17 cellular contexts compared by ENCODE assay signal in genomic region chr4:124958812-124959211, GRCh38.
DNase-seq lines count a peak whose midpoint lies in the region; ATAC-seq, FAIRE-seq and TF ChIP-seq lines count a peak whose summit lies in the region.
"Had no signal": no experiment of that assay in that cellular context is flagged by ENCODE, and none has a peak within 500 bp of the region (broad histone marks: within the 10 kb centered on the region; RNA-seq: fewer than 3 reads in every experiment).

No MANE protein-coding gene starts in this region.

- no peak for FAIRE-seq in GM12878 (lab: Jason Lieb, UNC)
- FAIRE-seq: GM12891, HepG2, HTR-8/SVneo had no signal

- no peak for TF ChIP-seq RAD21 in GM12878 (IDR thresholded peaks at IDR 0.05; ENCODE audit: insufficient read depth, low read depth, low read length)

- H3K4me3 ChIP-seq in mammary epithelial cell (replicated peaks in 1 of 3; ENCODE audit: insufficient read depth in 1 of 3, low read depth in 2 of 3, low read length in 3 of 3) (no peak overlapping the region), breast epithelium (no peak overlapping the region), GM12878 (no peak overlapping the region), fibroblast of pulmonary artery (replicated peaks; ENCODE audit: low read depth, low read length) (no peak overlapping the region)
- H3K4me3 ChIP-seq: BLaER1 treated with 17β-estradiol and CSF1 and Interleukin-3, amounts not matched to agents 10 nM and 100 nM had no signal

- no peaks in the 10 kb centered on the region for H3K36me3 ChIP-seq in mammary epithelial cell (ENCODE audit: insufficient read depth, low read length)
- no peaks in the 10 kb centered on the region for H3K36me3 ChIP-seq in breast epithelium
- H3K36me3 ChIP-seq in GM12878 (ENCODE audit: control insufficient read depth in 2 of 2, insufficient read depth in 2 of 2, low read length in 1 of 2): no peaks in the 10 kb centered on the region

- H3K4me1 Mint-ChIP-seq in CD4-positive, alpha-beta T cell (ENCODE audit: low read depth): no peaks in the 10 kb centered on the region
- H3K4me1 Mint-ChIP-seq: CD4-positive, CD25-positive, alpha-beta regulatory T cell had no signal

- no peak for TF ChIP-seq POLR2A in breast epithelium (IDR thresholded peaks at IDR 0.05)
- no peak for TF ChIP-seq POLR2A in GM12878 (IDR thresholded peaks at IDR 0.05; ENCODE audit: low read depth, low read length)

- in situ Hi-C loops in mammary epithelial cell (cut with MboI; ENCODE audit: low sequenced_read_pairs in 2 of 2): no loop called here
- in situ Hi-C loops in GM12878 (cut with MboI): no loop called here

- DNase-seq in mammary epithelial cell: peak; percentile 20
- no peak for DNase-seq in breast epithelium (ENCODE audit: low spot score in 2 of 2)
- no peak for DNase-seq in GM12878 (ENCODE audit: low read depth, low spot score)
- peak; percentile 69 for DNase-seq in fibroblast of pulmonary artery (ENCODE audit: low read depth)
- DNase-seq in posterior cingulate gyrus: no peak
- DNase-seq in CD4-positive, alpha-beta T cell: no peak
- DNase-seq: ACHN; CD4-positive, CD25-positive, alpha-beta regulatory T cell; DMS79; GOT3; H9 had no signal

- H3K27ac Mint-ChIP-seq in CD4-positive, alpha-beta T cell: no peak overlapping the region
- H3K27ac Mint-ChIP-seq: CD4-positive, CD25-positive, alpha-beta regulatory T cell; H9 had no signal

- RAD21 ChIA-PET in GM12878 (lab: Charles Lee; ENCODE audit: unreplicated experiment): no interaction called here

- intact Hi-C loops in mammary epithelial cell (cut with micrococcal nuclease) (no loop called here), breast epithelium (cut with DNase I; ENCODE audit: low total_unique reads) (no loop called here), GM12878 (cut with micrococcal nuclease; ENCODE audit: unreplicated experiment) (no loop called here), posterior cingulate gyrus (cut with DNase I) (no loop called here)
- intact Hi-C loops in CD4-positive, alpha-beta T cell (cut with DNase I, micrococcal nuclease): no loop called here

- no peaks in the 10 kb centered on the region for H3K27me3 Mint-ChIP-seq in CD4-positive, alpha-beta T cell
- H3K27me3 Mint-ChIP-seq: CD4-positive, CD25-positive, alpha-beta regulatory T cell had no signal

- H3K27me3 ChIP-seq in mammary epithelial cell (ENCODE audit: insufficient read depth, low read length) (no peaks in the 10 kb centered on the region), breast epithelium (no peaks in the 10 kb centered on the region), GM12878 (replicated peaks in 1 of 2; ENCODE audit: control insufficient read depth in 2 of 2, insufficient read depth in 2 of 2, low read length in 1 of 2) (no peaks in the 10 kb centered on the region)
- H3K27me3 ChIP-seq in CD4-positive, alpha-beta T cell (ENCODE audit: control insufficient read depth, insufficient read depth, low read length): no peaks in the 10 kb centered on the region
- H3K27me3 ChIP-seq: BLaER1 treated with 17β-estradiol and CSF1 and Interleukin-3, amounts not matched to agents 10 nM and 100 nM had no signal

- no peak overlapping the region for H2AFZ ChIP-seq in mammary epithelial cell (ENCODE audit: low read depth, low read length)
- H2AFZ ChIP-seq in GM12878 (ENCODE audit: control insufficient read depth, low read depth, low read length): no peak overlapping the region

- no peak overlapping the region for H3K9ac ChIP-seq in mammary epithelial cell (ENCODE audit: insufficient read depth, low read length)
- no peak overlapping the region for H3K9ac ChIP-seq in GM12878 (ENCODE audit: control insufficient read depth, insufficient read depth, low read length)
- H3K9ac ChIP-seq: BLaER1 treated with 17β-estradiol and CSF1 and Interleukin-3, amounts not matched to agents 10 nM and 100 nM had no signal

- SMC1A ChIA-PET in GM12878 (lab: Charles Lee; ENCODE audit: uncharacterized antibody, unreplicated experiment): interaction anchor here (0.7 to 0.9 kb wide), 2 partner anchors 9 to 72 kb away, joined by 3 read pairs; no protein-coding TSS in a partner anchor

- dilution Hi-C loops in mammary epithelial cell (cut with HindIII; ENCODE audit: low sequenced_read_pairs): no loop called here

- peaks cover 9% of the 10 kb centered on the region for H3K9me3 Mint-ChIP-seq in CD4-positive, alpha-beta T cell

- TF ChIP-seq CTCF in mammary epithelial cell (conservative IDR thresholded peaks at IDR 0.05 in 1 of 2, IDR thresholded peaks at IDR 0.05 in 1 of 2; ENCODE audit: extremely low read depth in 1 of 2, insufficient read depth in 1 of 2, low read depth in 1 of 2, low read length in 2 of 2) (no peak), breast epithelium (IDR thresholded peaks at IDR 0.05) (no peak), GM12878 (IDR thresholded peaks at IDR 0.05 in 2 of 3, conservative IDR thresholded peaks at IDR 0.05 in 1 of 3; ENCODE audit: control insufficient read depth in 2 of 3, extremely low read depth in 1 of 3, insufficient read depth in 1 of 3, low read depth in 3 of 3, low read length in 3 of 3) (no peak), fibroblast of pulmonary artery (IDR thresholded peaks at IDR 0.05; ENCODE audit: low read length, missing control alignments) (no peak)
- TF ChIP-seq CTCF in CD4-positive, alpha-beta T cell (IDR thresholded peaks at IDR 0.05): no peak

- H3K9me3 ChIP-seq in mammary epithelial cell (replicated peaks; ENCODE audit: insufficient read depth, low read length) (peaks cover 12% of the 10 kb centered on the region), breast epithelium (peaks cover 10 to 11% of the 10 kb centered on the region in 2 donors), GM12878 (replicated peaks; ENCODE audit: control insufficient read depth, insufficient read depth, low read length) (no peaks in the 10 kb centered on the region; the same call in 2 of the 3 replicates)
- H3K9me3 ChIP-seq in CD4-positive, alpha-beta T cell (ENCODE audit: control insufficient read depth, low read length): peaks cover 11% of the 10 kb centered on the region

- no peaks in the 10 kb centered on the region for H3K36me3 Mint-ChIP-seq in CD4-positive, alpha-beta T cell (ENCODE audit: low read depth)
- H3K36me3 Mint-ChIP-seq: CD4-positive, CD25-positive, alpha-beta regulatory T cell had no signal

- H4K20me1 ChIP-seq in mammary epithelial cell (ENCODE audit: insufficient read depth, low read length) (no peaks in the 10 kb centered on the region), GM12878 (ENCODE audit: control insufficient read depth, insufficient read depth) (no peaks in the 10 kb centered on the region)
- H4K20me1 ChIP-seq: BLaER1 treated with 17β-estradiol and CSF1 and Interleukin-3, amounts not matched to agents 10 nM and 100 nM had no signal

- CTCF ChIA-PET in mammary epithelial cell (lab: Charles Lee; ENCODE audit: low non-redundant PET) (no interaction called here), GM12878 (lab: Yijun Ruan, JAX) (no interaction called here)
- CTCF ChIA-PET in CD4-positive, alpha-beta T cell (lab: Charles Lee): no interaction called here

- H3K27ac ChIP-seq in mammary epithelial cell (ENCODE audit: insufficient read depth, low read depth, low read length): no peak overlapping the region
- no peak overlapping the region for H3K27ac ChIP-seq in breast epithelium
- no peak overlapping the region for H3K27ac ChIP-seq in GM12878 (ENCODE audit: control insufficient read depth, insufficient read depth)
- no peak overlapping the region for H3K27ac ChIP-seq in CD4-positive, alpha-beta T cell (ENCODE audit: low read depth, low read length)
- H3K27ac ChIP-seq: BLaER1 treated with 17β-estradiol and CSF1 and Interleukin-3, amounts not matched to agents 10 nM and 100 nM had no signal

- POLR2A ChIA-PET in GM12878 (lab: Charles Lee): interaction anchor here (0.7 kb wide), 1 partner anchor 1287 kb away, joined by 4 read pairs; no protein-coding TSS in a partner anchor
- POLR2A ChIA-PET in CD4-positive, alpha-beta T cell (lab: Charles Lee): no interaction called here

- TF ChIP-seq EP300 in GM12878 (IDR thresholded peaks at IDR 0.05; ENCODE audit: borderline replicate concordance in 1 of 2, control insufficient read depth in 1 of 2, low read depth in 2 of 2, low read length in 2 of 2): no peak

- BruUV-seq in mammary epithelial cell (replicated peaks; lab: Mats Ljungman, UMichigan) (no TSS peak), GM12878 (replicated peaks; lab: Mats Ljungman, UMichigan) (no TSS peak)

- ATAC-seq in GM12878 (peak; percentile 61), HG02870 (IDR thresholded peaks at IDR 0.05; ENCODE audit: unreplicated experiment) (no peak)
- ATAC-seq in activated CD4-positive, CD25-positive, alpha-beta regulatory T cell treated with anti-CD3 and anti-CD28 coated beads, Interleukin-2, amount 50 U/mL, for 24 hours: no peak
- ATAC-seq in CD4-positive, alpha-beta T cell (ENCODE audit: poor library complexity): no peak
- ATAC-seq: HepG2 had no signal

- no peaks in the 10 kb centered on the region for H3K79me2 ChIP-seq in mammary epithelial cell (ENCODE audit: insufficient read depth, low read length)
- no peaks in the 10 kb centered on the region for H3K79me2 ChIP-seq in GM12878 (ENCODE audit: control insufficient read depth, insufficient read depth, low read length)

- H3K4me2 ChIP-seq in mammary epithelial cell (ENCODE audit: insufficient read depth, low read depth, low read length) (no peak overlapping the region), GM12878 (ENCODE audit: control insufficient read depth, insufficient read depth) (no peak overlapping the region)
- H3K4me2 ChIP-seq: BLaER1 treated with 17β-estradiol and CSF1 and Interleukin-3, amounts not matched to agents 10 nM and 100 nM had no signal

- 88% methylated on average over 1 of the region's 1 CpG for WGBS in mammary epithelial cell (ENCODE audit: low coverage, missing lambda C conversion rate)
- 0% methylated on average over 1 of the region's 1 CpG for WGBS in GM12878 (ENCODE audit: insufficient coverage, insufficient replicate concordance, low lambda C conversion rate, missing lambda C conversion rate)

- H3K4me1 ChIP-seq in mammary epithelial cell (ENCODE audit: insufficient read depth, low read length) (no peaks in the 10 kb centered on the region), breast epithelium (no peaks in the 10 kb centered on the region), GM12878 (ENCODE audit: control insufficient read depth, insufficient read depth, low read length) (no peaks in the 10 kb centered on the region)
- H3K4me1 ChIP-seq: BLaER1 treated with 17β-estradiol and CSF1 and Interleukin-3, amounts not matched to agents 10 nM and 100 nM had no signal

- H3K4me3 Mint-ChIP-seq in CD4-positive, alpha-beta T cell: no peak overlapping the region
- H3K4me3 Mint-ChIP-seq: CD4-positive, CD25-positive, alpha-beta regulatory T cell; H9 had no signal

TF ChIP-seq in GM12878, 131 proteins besides CTCF, POLR2A, EP300 and RAD21 (continues in another document):
- no peak for TF ChIP-seq FOXM1 (IDR thresholded peaks at IDR 0.05; ENCODE audit: low read depth, low read length)
- TF ChIP-seq TCF7 (IDR thresholded peaks at IDR 0.05; ENCODE audit: borderline replicate concordance): no peak

Comparison
In these comparisons a context has a peak if more than half of its experiments do, and no peak if none do; other contexts are left out.
1. DNase-seq: peak in mammary epithelial cell (single experiment) and fibroblast of pulmonary artery (single experiment); none in breast epithelium (0 of 2), GM12878 (single experiment), posterior cingulate gyrus (0 of 10) and CD4-positive, alpha-beta T cell (0 of 10).